Comparison of ENCODE assay signal across 16 cellular contexts in the genomic region with DNA sequence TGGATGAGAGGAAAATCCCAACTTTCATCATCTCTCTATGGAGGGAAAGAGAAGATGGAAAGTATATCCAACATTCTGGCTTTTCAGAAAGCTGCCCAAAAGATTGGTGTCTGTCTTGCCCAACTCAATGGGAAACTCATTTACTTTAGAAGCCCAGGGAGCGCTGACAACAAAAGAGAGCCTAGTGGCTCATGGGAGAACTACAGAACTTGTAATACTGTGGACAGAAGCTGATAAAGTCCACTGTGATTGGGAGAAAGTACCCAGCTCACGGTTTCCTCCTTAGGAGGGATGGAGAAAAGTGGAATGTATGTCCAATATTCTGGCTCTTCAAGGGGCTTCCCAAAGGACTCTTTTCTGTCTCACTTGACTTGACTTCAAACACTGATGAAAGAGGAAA.
DNase-seq lines count a peak whose midpoint lies in the region; ATAC-seq and TF ChIP-seq lines count a peak whose summit lies in the region.
"Had no signal": no experiment of that assay in that cellular context is flagged by ENCODE, and none has a peak within 500 bp of the region (broad histone marks: within the 10 kb centered on the region; RNA-seq: fewer than 3 reads in every experiment).

No MANE protein-coding gene starts in this region.

- TF ChIP-seq CTCF in BE2C (IDR thresholded peaks at IDR 0.05; ENCODE audit: low read depth, low read length) (peak; percentile 36), GM12873 (IDR thresholded peaks at IDR 0.05; ENCODE audit: insufficient read depth, low read depth, low read length, missing control alignments) (peak; percentile 34), Loucy (conservative IDR thresholded peaks at IDR 0.05; ENCODE audit: low read length) (peak; percentile 31), endodermal cell (conservative IDR thresholded peaks at IDR 0.05) (peak; percentile 41)

- peaks cover 5% of the 10 kb centered on the region for H3K4me1 Mint-ChIP-seq in endodermal cell
- H3K4me1 Mint-ChIP-seq: CD4-positive, alpha-beta memory T cell had no signal

- no peak overlapping the region for H2AFZ ChIP-seq in Loucy (ENCODE audit: low read length)

- H4K20me1 ChIP-seq in Loucy (ENCODE audit: insufficient read depth, low read length, poor library complexity, severe bottlenecking), result no peaks in the 10 kb centered on the region

- no peak overlapping the region for H3K4me2 ChIP-seq in Loucy (ENCODE audit: low read depth, low read length, poor library complexity, severe bottlenecking)

- H3K9me3 Mint-ChIP-seq in endodermal cell, result peaks cover 9% of the 10 kb centered on the region

- no peaks in the 10 kb centered on the region for H3K36me3 ChIP-seq in BE2C
- H3K36me3 ChIP-seq in Loucy (ENCODE audit: insufficient read depth, low read length), result no peaks in the 10 kb centered on the region
- no peaks in the 10 kb centered on the region for H3K36me3 ChIP-seq in endodermal cell (ENCODE audit: control insufficient read depth, insufficient read depth, low read length)
- H3K36me3 ChIP-seq: MG63, SJCRH30 had no signal

- H3K79me2 ChIP-seq in Loucy (ENCODE audit: insufficient read depth, low read length), result no peaks in the 10 kb centered on the region

- H3K4me1 ChIP-seq in BE2C, result no peaks in the 10 kb centered on the region
- H3K4me1 ChIP-seq in Loucy (ENCODE audit: insufficient read depth, low read length, poor library complexity, severe bottlenecking), result no peaks in the 10 kb centered on the region
- H3K4me1 ChIP-seq in endodermal cell (ENCODE audit: control insufficient read depth, insufficient read depth, low read length), result peaks cover 3% of the 10 kb centered on the region
- H3K4me1 ChIP-seq: SJCRH30 had no signal

- H3K4me3 ChIP-seq in BE2C (ENCODE audit: low read depth, low read length), result no peak overlapping the region
- H3K4me3 ChIP-seq in Loucy (ENCODE audit: low read length, poor library complexity, severe bottlenecking), result no peak overlapping the region
- no peak overlapping the region for H3K4me3 ChIP-seq in endodermal cell (ENCODE audit: low read length)
- H3K4me3 ChIP-seq: MG63, SJCRH30 had no signal

- H3K27ac Mint-ChIP-seq in endodermal cell, result no peak overlapping the region
- H3K27ac Mint-ChIP-seq: CD4-positive, alpha-beta memory T cell had no signal

- no peak overlapping the region for H3K4me3 Mint-ChIP-seq in endodermal cell
- H3K4me3 Mint-ChIP-seq: CD4-positive, alpha-beta memory T cell had no signal

- no peaks in the 10 kb centered on the region for H3K9me3 ChIP-seq in BE2C
- no peaks in the 10 kb centered on the region; the same call in 1 of the 2 replicates for H3K9me3 ChIP-seq in Loucy (ENCODE audit: insufficient read depth, low read depth, low read length)
- peaks cover 9% of the 10 kb centered on the region for H3K9me3 ChIP-seq in endodermal cell (ENCODE audit: control insufficient read depth, low read length)
- H3K9me3 ChIP-seq: SJCRH30 had no signal

- no peak overlapping the region for H3K27ac ChIP-seq in endodermal cell (ENCODE audit: low read depth, low read length)
- H3K27ac ChIP-seq: SJCRH30 had no signal

- 88 to 100% methylated on average over 1 to 2 of the region's 2 CpGs for WGBS in endodermal cell (ENCODE audit: insufficient coverage in 1 of 2, insufficient read length in 1 of 2), 2 experiments

- H3F3A ChIP-seq in Loucy (ENCODE audit: low read depth), result no peaks in the 10 kb centered on the region

- no peak for ATAC-seq in HG02642 (IDR thresholded peaks at IDR 0.05; ENCODE audit: poor library complexity, unreplicated experiment)
- ATAC-seq in GM18520 (IDR thresholded peaks at IDR 0.05; ENCODE audit: unreplicated experiment), result no peak

- no peaks in the 10 kb centered on the region for H3K27me3 Mint-ChIP-seq in endodermal cell (ENCODE audit: insufficient read depth)

- H3K9ac ChIP-seq in Loucy (ENCODE audit: low read depth, low read length, poor library complexity, severe bottlenecking), result no peak overlapping the region
- no peak overlapping the region for H3K9ac ChIP-seq in endodermal cell (ENCODE audit: extremely low read depth, low read length, poor library complexity, severe bottlenecking)

- H3K9me2 ChIP-seq in Loucy (replicated peaks; ENCODE audit: low read depth, low read length), result no peaks in the 10 kb centered on the region

- DNase-seq in BE2C (no peak), endodermal cell (no peak), hepatic stellate cell (ENCODE audit: low spot score) (no peak)
- DNase-seq: CD4-positive, alpha-beta memory T cell; EL; HCEC 1CT; KG1; MG63; NCI-H1417 treated with DMSO at 0.1 percent for 48 hours; NCI-H2029; NCI-H2171 treated with DMSO at 0.1 percent for 48 hours; SJCRH30 had no signal

- no peaks in the 10 kb centered on the region for H3K36me3 Mint-ChIP-seq in endodermal cell (ENCODE audit: low read depth)
- H3K36me3 Mint-ChIP-seq: CD4-positive, alpha-beta memory T cell had no signal

- H3K27me3 ChIP-seq in BE2C (no peaks in the 10 kb centered on the region), Loucy (ENCODE audit: insufficient read depth, low read length, poor library complexity, severe bottlenecking) (no peaks in the 10 kb centered on the region), endodermal cell (ENCODE audit: control insufficient read depth, insufficient read depth, low read length, poor library complexity, severe bottlenecking) (no peaks in the 10 kb centered on the region)
- H3K27me3 ChIP-seq: MG63, SJCRH30 had no signal
